ENCODE assay signal across 19 cellular contexts in genomic region chr2:128733450-128733849, GRCh38.
DNase-seq lines count a peak whose midpoint lies in the region; ATAC-seq and TF ChIP-seq lines count a peak whose summit lies in the region.
"Had no signal": no experiment of that assay in that cellular context is flagged by ENCODE, and none has a peak within 500 bp of the region (broad histone marks: within the 10 kb centered on the region; RNA-seq: fewer than 3 reads in every experiment).

No MANE protein-coding gene starts in this region.

- H3K27me3 ChIP-seq in A673 (replicated peaks; ENCODE audit: insufficient read depth, low read depth, low read length, poor library complexity) (no peaks in the 10 kb centered on the region), DND-41 (ENCODE audit: insufficient read depth, low read length, poor library complexity) (no peaks in the 10 kb centered on the region), osteoblast (ENCODE audit: insufficient read depth, low read length) (no peaks in the 10 kb centered on the region)

- peak overlapping the region; percentile 11 for H3K9ac ChIP-seq in DND-41 (ENCODE audit: low read depth, low read length)

- CTCF ChIA-PET in A673 (lab: Charles Lee), result no interaction called here
- CTCF ChIA-PET in OCI-LY7 (lab: Charles Lee; ENCODE audit: unreplicated experiment), result no interaction called here

- H3K4me1 ChIP-seq in A673 (ENCODE audit: insufficient read depth, low read length, poor library complexity, severe bottlenecking), result peaks cover 32% of the 10 kb centered on the region
- H3K4me1 ChIP-seq in DND-41 (ENCODE audit: insufficient read depth, low read length), result peaks cover 68% of the 10 kb centered on the region
- H3K4me1 ChIP-seq in OCI-LY7 (ENCODE audit: insufficient read depth, low read length, poor library complexity, severe bottlenecking), result peaks cover 24% of the 10 kb centered on the region
- peaks cover 24% of the 10 kb centered on the region for H3K4me1 ChIP-seq in osteoblast (ENCODE audit: insufficient read depth, low read length)
- H3K4me1 ChIP-seq: Caco-2 had no signal

- H2AFZ ChIP-seq in DND-41 (ENCODE audit: low read depth, low read length) (no peak overlapping the region), OCI-LY7 (ENCODE audit: low read length) (0 out of 2 replicates have a peak overlapping the region, but pooled peaks have one; percentile 12), osteoblast (ENCODE audit: low read length) (no peak overlapping the region)

- H4K20me1 ChIP-seq in DND-41 (ENCODE audit: insufficient read depth, low read length) (no peaks in the 10 kb centered on the region), OCI-LY7 (ENCODE audit: insufficient read depth, low read length) (no peaks in the 10 kb centered on the region), osteoblast (ENCODE audit: insufficient read depth, low read length) (no peaks in the 10 kb centered on the region)

- DNase-seq in A673 (ENCODE audit: low spot score) (no peak), DND-41 (peak; percentile 6), OCI-LY7 (ENCODE audit: low spot score) (no peak), chondrocyte (ENCODE audit: low spot score) (no peak), osteoblast (ENCODE audit: insufficient read length, low spot score, missing footprints) (no peak)
- DNase-seq in activated T-cell treated with anti-CD3 and anti-CD28 coated beads, Interleukin-2, amount 50 U/mL, for 48 hours, result no peak
- DNase-seq: Caco-2; CD4-positive, CD25-positive, alpha-beta regulatory T cell; DMS153; HFFc6; NCI-H1417 treated with DMSO at 0.1 percent for 48 hours; NCI-H1930; NCI-H748 treated with DMSO at 0.1 percent for 48 hours; Right ventricle myocardium superior had no signal

- H3K9me3 Mint-ChIP-seq in chondrocyte (ENCODE audit: low read depth), result peaks cover 9% of the 10 kb centered on the region
- H3K9me3 Mint-ChIP-seq: HFFc6 had no signal

- H3K4me3 ChIP-seq in A673 (ENCODE audit: low read depth, low read length, poor library complexity, severe bottlenecking) (no peak overlapping the region), DND-41 (ENCODE audit: low read depth in 1 of 2, low read length in 2 of 2) (no peak overlapping the region), OCI-LY7 (ENCODE audit: low read depth, low read length, poor library complexity, severe bottlenecking) (no peak overlapping the region), osteoblast (ENCODE audit: insufficient read depth, low read length) (no peak overlapping the region)
- H3K4me3 ChIP-seq: A549 had no signal

- no peaks in the 10 kb centered on the region for H3K27me3 Mint-ChIP-seq in chondrocyte (ENCODE audit: low read depth)
- H3K27me3 Mint-ChIP-seq: CD4-positive, CD25-positive, alpha-beta regulatory T cell had no signal

- no peak for ATAC-seq in DND-41 (ENCODE audit: insufficient read depth, low read depth)
- no peak for ATAC-seq in HG03342 (IDR thresholded peaks at IDR 0.05; ENCODE audit: unreplicated experiment)
- no peak for ATAC-seq in HG02588 (IDR thresholded peaks at IDR 0.05; ENCODE audit: unreplicated experiment)
- ATAC-seq: A549, Panc1 had no signal

- no peaks in the 10 kb centered on the region for H3K36me3 ChIP-seq in A673 (ENCODE audit: insufficient read depth, low read length, poor library complexity, severe bottlenecking)
- no peaks in the 10 kb centered on the region for H3K36me3 ChIP-seq in DND-41 (ENCODE audit: insufficient read depth, low read length)
- H3K36me3 ChIP-seq in OCI-LY7 (ENCODE audit: insufficient read depth, low read length), result no peaks in the 10 kb centered on the region
- H3K36me3 ChIP-seq in osteoblast (ENCODE audit: insufficient read depth, low read length), result no peaks in the 10 kb centered on the region

- no peak for TF ChIP-seq CTCF in A673 (conservative IDR thresholded peaks at IDR 0.05; ENCODE audit: low read depth, low read length)
- TF ChIP-seq CTCF in DND-41 (IDR thresholded peaks at IDR 0.05; ENCODE audit: borderline replicate concordance, extremely low read depth, low read length, poor library complexity, severe bottlenecking), result no peak
- no peak for TF ChIP-seq CTCF in OCI-LY7 (conservative IDR thresholded peaks at IDR 0.05; ENCODE audit: low read length)
- no peak for TF ChIP-seq CTCF in chondrocyte (IDR thresholded peaks at IDR 0.05)
- TF ChIP-seq CTCF in osteoblast (IDR thresholded peaks at IDR 0.05; ENCODE audit: extremely low read depth, low read depth, low read length), result no peak

- intact Hi-C loops in A673 (cut with micrococcal nuclease; ENCODE audit: unreplicated experiment), result loop anchor here (5.0 to 10.0 kb wide), 2 partner anchors 411 to 661 kb away; no protein-coding TSS in a partner anchor
- intact Hi-C loops in OCI-LY7 (cut with micrococcal nuclease; ENCODE audit: unreplicated experiment), result no loop called here

- no peak overlapping the region for H3K4me2 ChIP-seq in DND-41 (ENCODE audit: insufficient read depth, low read length)
- no peak overlapping the region for H3K4me2 ChIP-seq in OCI-LY7 (ENCODE audit: low read length)
- no peak overlapping the region for H3K4me2 ChIP-seq in osteoblast (ENCODE audit: insufficient read depth, low read length)
- H3K4me2 ChIP-seq: A549 had no signal

- POLR2A ChIA-PET in A673 (lab: Charles Lee; ENCODE audit: low non-redundant PET), result no interaction called here
- POLR2A ChIA-PET in OCI-LY7 (lab: Charles Lee), result no interaction called here

- peaks cover 46% of the 10 kb centered on the region for H3K4me1 Mint-ChIP-seq in chondrocyte (ENCODE audit: low read depth)

- H3K27ac Mint-ChIP-seq in chondrocyte (ENCODE audit: unreplicated experiment), result peak overlapping the region; percentile 57
- H3K27ac Mint-ChIP-seq: CD4-positive, CD25-positive, alpha-beta regulatory T cell; HFFc6; IgD-negative memory B cell had no signal

- H3K9me2 ChIP-seq in OCI-LY7 (ENCODE audit: insufficient read depth, low read length), result no peaks in the 10 kb centered on the region

- H3K9me3 ChIP-seq in A673 (ENCODE audit: low read depth, low read length, poor library complexity, severe bottlenecking) (peaks cover 9% of the 10 kb centered on the region), DND-41 (ENCODE audit: insufficient read depth, low read length, severe bottlenecking) (peaks cover 5% of the 10 kb centered on the region), OCI-LY7 (ENCODE audit: low read length) (no peaks in the 10 kb centered on the region), osteoblast (ENCODE audit: low read depth, low read length) (no peaks in the 10 kb centered on the region)
- H3K9me3 ChIP-seq: A549 had no signal

- H3K79me2 ChIP-seq in DND-41 (ENCODE audit: insufficient read depth, low read length) (no peaks in the 10 kb centered on the region), OCI-LY7 (ENCODE audit: insufficient read depth, low read depth, low read length) (no peaks in the 10 kb centered on the region), osteoblast (ENCODE audit: insufficient read depth, low read length) (no peaks in the 10 kb centered on the region)

- no TSS peak for BruUV-seq in A673 (replicated peaks; lab: Mats Ljungman, UMichigan)
- no TSS peak for BruUV-seq in OCI-LY7 (replicated peaks; lab: Mats Ljungman, UMichigan)

- no peak overlapping the region for H3K4me3 Mint-ChIP-seq in chondrocyte (ENCODE audit: unreplicated experiment)
- H3K4me3 Mint-ChIP-seq: CD4-positive, CD25-positive, alpha-beta regulatory T cell; HFFc6; IgD-negative memory B cell had no signal

- H3K36me3 Mint-ChIP-seq in chondrocyte (ENCODE audit: low read depth), result peaks cover 2% of the 10 kb centered on the region
- H3K36me3 Mint-ChIP-seq: CD4-positive, CD25-positive, alpha-beta regulatory T cell had no signal

- H3K27ac ChIP-seq in A673 (ENCODE audit: low read depth, low read length, poor library complexity, severe bottlenecking) (peak overlapping the region; percentile 32), DND-41 (ENCODE audit: low read length) (peak overlapping the region; percentile 87), OCI-LY7 (ENCODE audit: low read depth, low read length, poor library complexity, severe bottlenecking) (no peak overlapping the region), osteoblast (ENCODE audit: low read depth, low read length) (no peak overlapping the region)
- H3K27ac ChIP-seq: A549 had no signal

Comparison
In these comparisons a context has a peak if more than half of its experiments do, and no peak if none do; other contexts are left out.
1. H3K27ac ChIP-seq: peak in A673 (single experiment) and DND-41 (single experiment); none in OCI-LY7 (single experiment) and osteoblast (single experiment).